15 cellular contexts compared by ENCODE assay signal in the genomic region with DNA sequence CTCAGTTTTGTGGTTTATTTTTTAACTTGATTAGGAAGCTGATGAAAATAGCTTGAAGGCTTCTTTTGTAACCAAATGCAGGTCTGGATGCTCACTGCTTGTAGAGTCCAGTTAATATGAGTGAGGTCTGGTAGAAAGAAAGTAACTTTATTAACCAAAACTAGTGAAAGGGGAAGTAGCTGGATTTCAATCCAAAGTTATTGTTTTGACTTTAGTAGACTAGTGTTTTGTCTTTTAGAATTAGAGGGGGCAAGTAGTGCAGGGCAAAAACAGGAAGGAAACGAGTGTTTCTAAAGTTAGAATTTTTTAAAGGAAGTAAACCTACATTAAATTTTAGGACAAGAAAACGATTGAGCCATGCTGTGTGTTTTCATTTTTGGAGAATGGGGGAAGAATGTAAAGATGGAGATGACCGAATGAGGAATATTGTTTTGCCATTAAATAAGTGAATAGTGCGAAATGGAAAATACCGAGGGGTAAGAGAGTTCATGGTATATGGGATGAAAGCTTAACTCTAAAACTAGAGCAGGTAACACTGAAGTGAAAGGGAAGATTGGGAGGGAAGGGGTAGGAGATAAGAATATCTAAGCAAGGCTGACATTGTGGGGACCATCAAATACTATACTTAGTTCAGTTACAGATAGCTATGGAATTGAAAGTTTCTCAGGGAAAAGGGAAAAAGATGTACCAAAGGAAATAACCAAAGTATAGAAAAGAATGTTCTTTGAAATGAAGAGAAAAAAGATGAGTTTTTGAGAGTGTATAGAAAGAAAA. TPM values are rescaled to one million over a fixed set of nuclear protein-coding genes. Genes with fewer than 3 reads are reported as not detected.
DNase-seq lines count a peak whose midpoint lies in the region; ATAC-seq and TF ChIP-seq lines count a peak whose summit lies in the region.
"Had no signal": no experiment of that assay in that cellular context is flagged by ENCODE, and none has a peak within 500 bp of the region (broad histone marks: within the 10 kb centered on the region; RNA-seq: fewer than 3 reads in every experiment).

No MANE protein-coding gene starts in this region.

- CTCF ChIA-PET in WTC11 (lab: Charles Lee) = no interaction called here

- DNase-seq in OCI-M1 (lab: John Stamatoyannopoulos, UW) (peak; percentile 74), progenitor cell of endocrine pancreas (ENCODE audit: low spot score, unreplicated experiment) (no peak), WTC11 (ENCODE audit: low spot score) (no peak), cerebellar nuclear complex (lab: John Stamatoyannopoulos, UW) (no peak)
- no peak for DNase-seq in stimulated activated CD4-positive, alpha-beta T cell treated with anti-CD3 and anti-CD28 coated beads, Interleukin-2, amount 100 ng/mL, for 48 hours
- DNase-seq: brain microvascular endothelial cell; mesenchymal stem cell; NCI-H2029; NK-92 treated with Interleukin-12 subunit alpha and Interleukin-12 subunit beta, amount 100 ng/mL, for 24 hours; stimulated activated CD4-positive, alpha-beta T cell treated with anti-CD3 and anti-CD28 coated beads, Interleukin-2, amount 100 ng/mL, for 24 hours; stimulated activated naive CD8-positive, alpha-beta T cell treated with anti-CD3 and anti-CD28 coated beads, Interleukin-15, Interleukin-2, amounts not matched to agents 100 U/mL and 50 U/mL, for 24 hours had no signal

- no peaks in the 10 kb centered on the region for H3K9me3 Mint-ChIP-seq in dendritic cell treated with granulocyte-macrophage colony-stimulating factor and Interleukin-4, amounts not matched to agents 40 ng/mL and 50 ng/mL, for 4 days
- H3K9me3 Mint-ChIP-seq in progenitor cell of endocrine pancreas (ENCODE audit: low read depth) (no peaks in the 10 kb centered on the region), WTC11 (no peaks in the 10 kb centered on the region)

- peaks cover 21 to 75% (median 50%) of the 10 kb centered on the region in 10 experiments for H3K4me1 ChIP-seq in BLaER1 treated with 17β-estradiol and CSF1 and Interleukin-3, amounts not matched to agents 10 nM and 100 nM

- H3K27me3 Mint-ChIP-seq in dendritic cell treated with granulocyte-macrophage colony-stimulating factor and Interleukin-4, amounts not matched to agents 40 ng/mL and 50 ng/mL, for 4 days = no peaks in the 10 kb centered on the region
- H3K27me3 Mint-ChIP-seq in progenitor cell of endocrine pancreas (no peaks in the 10 kb centered on the region), WTC11 (ENCODE audit: low read depth) (no peaks in the 10 kb centered on the region)

- ATAC-seq in GM18861 (IDR thresholded peaks at IDR 0.05; ENCODE audit: unreplicated experiment) = peak; percentile 51
- ATAC-seq in WTC11 = no peak
- ATAC-seq: stimulated activated naive CD8-positive, alpha-beta T cell treated with anti-CD3 and anti-CD28 coated beads, Interleukin-15, Interleukin-2, amounts not matched to agents 100 U/mL and 50 U/mL, for 24 hours had no signal

- POLR2A ChIA-PET in WTC11 (lab: Charles Lee) = interaction anchor here (0.6 kb wide), 1 partner anchor 419 kb away, joined by 3 read pairs; no protein-coding TSS in a partner anchor

- no peaks in the 10 kb centered on the region for H3K27me3 ChIP-seq in BLaER1 treated with 17β-estradiol and CSF1 and Interleukin-3, amounts not matched to agents 10 nM and 100 nM
- H3K27me3 ChIP-seq: brain microvascular endothelial cell, hepatocyte had no signal

- TF ChIP-seq CTCF in progenitor cell of endocrine pancreas (IDR thresholded peaks at IDR 0.05; ENCODE audit: unreplicated experiment) (no peak), WTC11 (IDR thresholded peaks at IDR 0.05) (no peak)

- peak overlapping the region in 7 of 11 experiments; percentile 11 to 63 (median 55); a peak in 10 of 22 replicates for H3K9ac ChIP-seq in BLaER1 treated with 17β-estradiol and CSF1 and Interleukin-3, amounts not matched to agents 10 nM and 100 nM

- peak overlapping the region; percentile 58 for H3K4me3 Mint-ChIP-seq in dendritic cell treated with granulocyte-macrophage colony-stimulating factor and Interleukin-4, amounts not matched to agents 40 ng/mL and 50 ng/mL, for 4 days
- H3K4me3 Mint-ChIP-seq in progenitor cell of endocrine pancreas (ENCODE audit: low read depth) = no peak overlapping the region
- H3K4me3 Mint-ChIP-seq in WTC11 = no peak overlapping the region

- peak overlapping the region; percentile 66 to 98 (median 81) for H3K4me2 ChIP-seq in BLaER1 treated with 17β-estradiol and CSF1 and Interleukin-3, amounts not matched to agents 10 nM and 100 nM
- H3K4me2 ChIP-seq: hepatocyte had no signal

- no peaks in the 10 kb centered on the region for H3K9me3 ChIP-seq in BLaER1 treated with 17β-estradiol and CSF1 and Interleukin-3, amounts not matched to agents 10 nM and 100 nM (replicated peaks in 1 of 11)

- H3K36me3 Mint-ChIP-seq in dendritic cell treated with granulocyte-macrophage colony-stimulating factor and Interleukin-4, amounts not matched to agents 40 ng/mL and 50 ng/mL, for 4 days (ENCODE audit: low read depth) = peaks cover 36% of the 10 kb centered on the region
- H3K36me3 Mint-ChIP-seq in progenitor cell of endocrine pancreas (ENCODE audit: insufficient read depth) = peaks cover 1% of the 10 kb centered on the region
- no peaks in the 10 kb centered on the region for H3K36me3 Mint-ChIP-seq in WTC11

- H3K27ac ChIP-seq in BLaER1 treated with 17β-estradiol and CSF1 and Interleukin-3, amounts not matched to agents 10 nM and 100 nM = peak overlapping the region; percentile 29 to 83 (median 64); a peak in 18 of 22 replicates
- H3K27ac ChIP-seq: brain microvascular endothelial cell, hepatocyte had no signal

- H3K4me1 Mint-ChIP-seq in dendritic cell treated with granulocyte-macrophage colony-stimulating factor and Interleukin-4, amounts not matched to agents 40 ng/mL and 50 ng/mL, for 4 days (ENCODE audit: low read depth) = peaks cover 41% of the 10 kb centered on the region
- H3K4me1 Mint-ChIP-seq in progenitor cell of endocrine pancreas (ENCODE audit: low read depth) (peaks cover 6% of the 10 kb centered on the region), WTC11 (peaks cover 26% of the 10 kb centered on the region)

- intact Hi-C loops in dendritic cell treated with granulocyte-macrophage colony-stimulating factor and Interleukin-4, amounts not matched to agents 40 ng/mL and 50 ng/mL, for 4 days (cut with micrococcal nuclease) = loop anchor here (5.0 kb wide), 1 partner anchor 37 kb away; no protein-coding TSS in a partner anchor

- peak overlapping the region in 9 of 10 experiments; percentile 19 to 48 (median 26); a peak in 11 of 20 replicates for H3K4me3 ChIP-seq in BLaER1 treated with 17β-estradiol and CSF1 and Interleukin-3, amounts not matched to agents 10 nM and 100 nM
- H3K4me3 ChIP-seq: hepatocyte had no signal

- peaks cover 80 to 100% (median 97%) of the 10 kb centered on the region in 11 experiments for H4K20me1 ChIP-seq in BLaER1 treated with 17β-estradiol and CSF1 and Interleukin-3, amounts not matched to agents 10 nM and 100 nM

- peaks cover 40 to 86% (median 67%) of the 10 kb centered on the region in 11 experiments; a peak in 21 of 22 replicates for H3K36me3 ChIP-seq in BLaER1 treated with 17β-estradiol and CSF1 and Interleukin-3, amounts not matched to agents 10 nM and 100 nM
- H3K36me3 ChIP-seq: brain microvascular endothelial cell had no signal

- peak overlapping the region; percentile 6 for H3K27ac Mint-ChIP-seq in dendritic cell treated with granulocyte-macrophage colony-stimulating factor and Interleukin-4, amounts not matched to agents 40 ng/mL and 50 ng/mL, for 4 days
- H3K27ac Mint-ChIP-seq in progenitor cell of endocrine pancreas (no peak overlapping the region), WTC11 (no peak overlapping the region; the same call in 1 of the 2 replicates)

TF ChIP-seq in WTC11, 78 proteins besides CTCF, POLR2A, EP300 and RAD21 (continues in another document):
- TF ChIP-seq NR3C1 (CRISPR knock-in tag; conservative IDR thresholded peaks at IDR 0.05; ENCODE audit: low read depth) = no peak
- TF ChIP-seq, protein P1, sequence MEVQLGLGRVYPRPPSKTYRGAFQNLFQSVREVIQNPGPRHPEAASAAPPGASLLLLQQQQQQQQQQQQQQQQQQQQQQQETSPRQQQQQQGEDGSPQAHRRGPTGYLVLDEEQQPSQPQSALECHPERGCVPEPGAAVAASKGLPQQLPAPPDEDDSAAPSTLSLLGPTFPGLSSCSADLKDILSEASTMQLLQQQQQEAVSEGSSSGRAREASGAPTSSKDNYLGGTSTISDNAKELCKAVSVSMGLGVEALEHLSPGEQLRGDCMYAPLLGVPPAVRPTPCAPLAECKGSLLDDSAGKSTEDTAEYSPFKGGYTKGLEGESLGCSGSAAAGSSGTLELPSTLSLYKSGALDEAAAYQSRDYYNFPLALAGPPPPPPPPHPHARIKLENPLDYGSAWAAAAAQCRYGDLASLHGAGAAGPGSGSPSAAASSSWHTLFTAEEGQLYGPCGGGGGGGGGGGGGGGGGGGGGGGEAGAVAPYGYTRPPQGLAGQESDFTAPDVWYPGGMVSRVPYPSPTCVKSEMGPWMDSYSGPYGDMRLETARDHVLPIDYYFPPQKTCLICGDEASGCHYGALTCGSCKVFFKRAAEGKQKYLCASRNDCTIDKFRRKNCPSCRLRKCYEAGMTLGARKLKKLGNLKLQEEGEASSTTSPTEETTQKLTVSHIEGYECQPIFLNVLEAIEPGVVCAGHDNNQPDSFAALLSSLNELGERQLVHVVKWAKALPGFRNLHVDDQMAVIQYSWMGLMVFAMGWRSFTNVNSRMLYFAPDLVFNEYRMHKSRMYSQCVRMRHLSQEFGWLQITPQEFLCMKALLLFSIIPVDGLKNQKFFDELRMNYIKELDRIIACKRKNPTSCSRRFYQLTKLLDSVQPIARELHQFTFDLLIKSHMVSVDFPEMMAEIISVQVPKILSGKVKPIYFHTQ (CRISPR knock-in tag; IDR thresholded peaks at IDR 0.05) = no peak
- TF ChIP-seq, protein P2, sequence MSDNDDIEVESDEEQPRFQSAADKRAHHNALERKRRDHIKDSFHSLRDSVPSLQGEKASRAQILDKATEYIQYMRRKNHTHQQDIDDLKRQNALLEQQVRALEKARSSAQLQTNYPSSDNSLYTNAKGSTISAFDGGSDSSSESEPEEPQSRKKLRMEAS (CRISPR knock-in tag; IDR thresholded peaks at IDR 0.05) = no peak

RNA-seq across cellular contexts. Expression of a gene that starts 40.0 kb away (rescaled TPM):
- total RNA-seq in progenitor cell of endocrine pancreas (77.0 and 81.2 TPM in 2 replicates), WTC11 (2021) (30.0 to 36.6 TPM (median 30.8 TPM) in 3 replicates)

RNA-seq across cellular contexts. Expression of a gene that starts 52.7 kb away (rescaled TPM):
- total RNA-seq in progenitor cell of endocrine pancreas (0.29 and 0.31 TPM in 2 replicates), WTC11 (2021) (0.46 to 0.73 TPM (median 0.46 TPM) in 3 replicates)
